In the genomic region with DNA sequence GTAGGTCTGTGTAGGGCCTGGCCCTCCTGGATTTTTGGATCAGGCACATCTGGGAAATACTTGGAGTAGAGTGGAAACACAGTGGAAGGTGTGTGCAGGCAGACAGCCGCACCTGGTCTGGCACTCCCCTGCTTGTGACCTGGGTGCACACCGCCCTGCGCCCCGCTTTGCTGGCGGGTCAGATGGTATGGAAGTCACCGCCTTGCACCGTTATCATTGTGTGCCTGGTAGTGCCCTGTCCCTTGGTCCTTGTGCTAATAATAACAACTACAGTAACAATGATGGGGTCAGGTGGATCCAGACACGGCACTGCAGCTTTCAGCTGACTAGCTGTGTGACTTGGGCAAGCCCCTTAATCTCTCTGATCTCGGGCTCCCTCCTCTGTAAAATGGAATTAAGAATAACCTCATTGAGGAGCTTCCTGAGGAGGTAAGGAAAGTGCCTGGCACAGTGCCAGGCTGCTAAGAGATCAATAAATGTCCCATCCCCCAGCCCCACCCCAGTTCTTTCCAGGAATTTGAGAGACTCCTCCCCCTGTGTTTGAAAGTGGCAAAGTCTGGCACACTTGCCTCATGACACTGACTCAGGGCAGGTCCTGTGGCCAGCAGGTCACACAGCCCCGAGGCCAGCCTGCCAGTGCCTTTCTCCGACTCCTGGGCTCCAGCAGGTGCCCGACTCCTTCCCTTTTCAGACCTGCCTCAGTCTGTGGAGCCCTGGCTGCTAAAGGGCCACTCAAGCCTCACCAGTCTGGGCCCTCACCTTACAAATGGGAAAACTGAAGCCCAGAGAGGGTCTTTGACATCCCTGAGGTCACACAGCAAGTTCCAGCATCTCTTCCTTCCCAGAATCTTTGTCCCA, we compare ENCODE assay signal across 8 cellular contexts. TPM values are rescaled to one million over a fixed set of nuclear protein-coding genes. Genes with fewer than 3 reads are reported as not detected.
DNase-seq lines count a peak whose midpoint lies in the region; ATAC-seq lines count a peak whose summit lies in the region.

No MANE protein-coding gene starts in this region.

- H3K27me3 Mint-ChIP-seq in naive thymus-derived CD4-positive, alpha-beta T cell, result no peaks in the 10 kb centered on the region

- no peaks in the 10 kb centered on the region for H3K27me3 ChIP-seq in BLaER1 treated with 17β-estradiol and CSF1 and Interleukin-3, amounts not matched to agents 10 nM and 100 nM
- no peaks in the 10 kb centered on the region for H3K27me3 ChIP-seq in naive thymus-derived CD4-positive, alpha-beta T cell (ENCODE audit: control insufficient read depth in 2 of 2, insufficient read depth in 2 of 2, low read length in 2 of 2)

- H3K9me3 Mint-ChIP-seq in naive thymus-derived CD4-positive, alpha-beta T cell, result no peaks in the 10 kb centered on the region

- peaks cover 58 to 96% (median 89%) of the 10 kb centered on the region in 7 donors for H3K4me1 Mint-ChIP-seq in naive thymus-derived CD4-positive, alpha-beta T cell

- H3K4me1 ChIP-seq in BLaER1 treated with 17β-estradiol and CSF1 and Interleukin-3, amounts not matched to agents 10 nM and 100 nM, result peaks cover 27 to 54% (median 44%) of the 10 kb centered on the region in 10 experiments
- peaks cover 34 to 78% of the 10 kb centered on the region in 2 donors for H3K4me1 ChIP-seq in naive thymus-derived CD4-positive, alpha-beta T cell (ENCODE audit: control insufficient read depth in 2 of 2, insufficient read depth in 2 of 2, low read length in 2 of 2)

- peak overlapping the region; percentile 11 to 82 (median 70); a peak in 21 of 22 replicates for H3K4me2 ChIP-seq in BLaER1 treated with 17β-estradiol and CSF1 and Interleukin-3, amounts not matched to agents 10 nM and 100 nM

- H3K27ac Mint-ChIP-seq in naive thymus-derived CD4-positive, alpha-beta T cell, result peak overlapping the region; percentile 92 to 99 (median 97)

- no peaks in the 10 kb centered on the region for H3K9me3 ChIP-seq in BLaER1 treated with 17β-estradiol and CSF1 and Interleukin-3, amounts not matched to agents 10 nM and 100 nM (replicated peaks in 1 of 11)
- H3K9me3 ChIP-seq in naive thymus-derived CD4-positive, alpha-beta T cell (ENCODE audit: control insufficient read depth in 2 of 3, low read length in 3 of 3), result no peaks in the 10 kb centered on the region

- peak; percentile 20 for ATAC-seq in naive thymus-derived CD4-positive, alpha-beta T cell
- no peak for ATAC-seq in GM19452 (IDR thresholded peaks at IDR 0.05; ENCODE audit: unreplicated experiment)
- ATAC-seq in GM19324 (IDR thresholded peaks at IDR 0.05; ENCODE audit: low FRiP score, unreplicated experiment), result no peak

- DNase-seq in RPMI7951 (ENCODE audit: low read depth), result peak; percentile 55
- DNase-seq in ecto neural progenitor cell (ENCODE audit: low spot score), result peak; percentile 24
- peak in 2 of 9 donors; percentile 20 to 45 for DNase-seq in naive thymus-derived CD4-positive, alpha-beta T cell
- no peak for DNase-seq in T1000 (lab: John Stamatoyannopoulos, UW)
- DNase-seq in DMS 273 (lab: John Stamatoyannopoulos, UW; ENCODE audit: unreplicated experiment), result no peak

- peak overlapping the region in 10 of 11 experiments; percentile 11 to 66 (median 41); a peak in 17 of 22 replicates for H3K27ac ChIP-seq in BLaER1 treated with 17β-estradiol and CSF1 and Interleukin-3, amounts not matched to agents 10 nM and 100 nM
- H3K27ac ChIP-seq in naive thymus-derived CD4-positive, alpha-beta T cell (ENCODE audit: low read depth, low read length), result peak overlapping the region; percentile 76

- CTCF ChIA-PET in naive thymus-derived CD4-positive, alpha-beta T cell (lab: Charles Lee), result no interaction called here

- H3K36me3 ChIP-seq in BLaER1 treated with 17β-estradiol and CSF1 and Interleukin-3, amounts not matched to agents 10 nM and 100 nM, result 0 out of 22 replicates have a peak, but pooled peaks cover 0 to 3% (median 0%) of the 10 kb centered on the region in 11 experiments
- H3K36me3 ChIP-seq in naive thymus-derived CD4-positive, alpha-beta T cell (ENCODE audit: control insufficient read depth in 2 of 3, insufficient read depth in 3 of 3, low read length in 3 of 3), result peaks cover 0 to 22% (median 14%) of the 10 kb centered on the region in 3 experiments

- no peak overlapping the region for H3K4me3 ChIP-seq in BLaER1 treated with 17β-estradiol and CSF1 and Interleukin-3, amounts not matched to agents 10 nM and 100 nM
- peak overlapping the region; percentile 23 for H3K4me3 ChIP-seq in naive thymus-derived CD4-positive, alpha-beta T cell (ENCODE audit: low read length)

- peak overlapping the region in 5 of 11 experiments; percentile 7 to 57 (median 32); a peak in 3 of 22 replicates for H3K9ac ChIP-seq in BLaER1 treated with 17β-estradiol and CSF1 and Interleukin-3, amounts not matched to agents 10 nM and 100 nM

- H3K36me3 Mint-ChIP-seq in naive thymus-derived CD4-positive, alpha-beta T cell, result peaks cover 12 to 39% (median 28%) of the 10 kb centered on the region in 5 donors

- H3K4me3 Mint-ChIP-seq in naive thymus-derived CD4-positive, alpha-beta T cell, result peak overlapping the region; percentile 73 to 94 (median 83)

- POLR2A ChIA-PET in naive thymus-derived CD4-positive, alpha-beta T cell (lab: Charles Lee), result interaction anchor here (1.5 to 3.7 kb wide), 7 partner anchors 7 to 23 kb away, joined by 5 to 19 read pairs (median 12); no protein-coding TSS in a partner anchor

- peaks cover 0 to 32% (median 0%) of the 10 kb centered on the region in 11 experiments; a peak in 3 of 22 replicates for H4K20me1 ChIP-seq in BLaER1 treated with 17β-estradiol and CSF1 and Interleukin-3, amounts not matched to agents 10 nM and 100 nM

- intact Hi-C loops in naive thymus-derived CD4-positive, alpha-beta T cell (cut with micrococcal nuclease), result loop anchor here in 1 of 2 donors (1.0 kb wide), 2 partner anchors 8 to 10 kb away; no protein-coding TSS in a partner anchor

RNA-seq across cellular contexts. Expression of a gene that starts 9.8 kb away (rescaled TPM):
- 7.8 and 8.3 TPM in 2 replicates for total RNA-seq in RPMI7951 (2014; rRNA removed; shearing (Covaris generic))
- 100 to 1,000 TPM in 4 of 5 experiments, 10 to 100 TPM in 1; 92.5 to 160 (median 149) TPM for total RNA-seq in naive thymus-derived CD4-positive, alpha-beta T cell
- 100 to 1,000 TPM; 344 to 415 TPM for polyA plus RNA-seq in naive thymus-derived CD4-positive, alpha-beta T cell

RNA-seq across cellular contexts. Expression of a gene that starts 27.4 kb away (rescaled TPM):
- 11.3 and 15.6 TPM in 2 replicates for total RNA-seq in RPMI7951 (2014; rRNA removed; shearing (Covaris generic))
- total RNA-seq in naive thymus-derived CD4-positive, alpha-beta T cell, result 10 to 100 TPM; 29.6 to 52.1 (median 44.2) TPM
- 10 to 100 TPM; 20.2 to 31.7 TPM for polyA plus RNA-seq in naive thymus-derived CD4-positive, alpha-beta T cell

Comparison
In these comparisons a context has a peak if more than half of its experiments do, and no peak if none do; other contexts are left out.
1. DNase-seq: peak in RPMI7951 (single experiment) and ecto neural progenitor cell (single experiment); none in T1000 (single experiment) and DMS 273 (single experiment).
2. RNA of a gene that starts 9.8 kb away (total RNA-seq): 92.5 to 160 TPM in naive thymus-derived CD4-positive, alpha-beta T cell; 7.8 to 8.3 TPM in RPMI7951; every median in the first group is over 10 times any median in the second.